ENCODE assay signal across 24 cellular contexts in genomic region chr5:154503698-154504039, GRCh38. TPM values are rescaled to one million over a fixed set of nuclear protein-coding genes. Genes with fewer than 3 reads are reported as not detected.
"Had no signal": no experiment of that assay in that cellular context is flagged by ENCODE, and none has a peak within 500 bp of the region (broad histone marks: within the 10 kb centered on the region; RNA-seq: fewer than 3 reads in every experiment).

No MANE protein-coding gene starts in this region.

- H3K36me3 ChIP-seq: heart left ventricle, transverse colon, vagina had no signal

- H3K4me1 ChIP-seq: heart left ventricle, transverse colon, vagina had no signal

- H3K27ac ChIP-seq: heart left ventricle, transverse colon, vagina had no signal

- H3K4me3 Mint-ChIP-seq: activated naive CD8-positive, alpha-beta T cell treated with anti-CD3 and anti-CD28 coated beads, Interleukin-2, amount 10 ng/mL, durations not matched to agents 7 days and 5 days; activated T-cell treated with anti-CD3 and anti-CD28 coated beads, Interleukin-2, amount 50 U/mL, for 24 hours; endodermal cell; naive thymus-derived CD4-positive, alpha-beta T cell had no signal

- H3K4me1 Mint-ChIP-seq: naive thymus-derived CD4-positive, alpha-beta T cell had no signal

- H3K36me3 Mint-ChIP-seq: activated naive CD8-positive, alpha-beta T cell treated with anti-CD3 and anti-CD28 coated beads, Interleukin-2, amount 10 ng/mL, durations not matched to agents 7 days and 5 days; naive thymus-derived CD4-positive, alpha-beta T cell had no signal

- ATAC-seq: heart left ventricle; left lobe of liver; naive thymus-derived CD4-positive, alpha-beta T cell had no signal

- H3K9me3 ChIP-seq: heart left ventricle, transverse colon, vagina had no signal

- H3K9me3 Mint-ChIP-seq: activated naive CD8-positive, alpha-beta T cell treated with anti-CD3 and anti-CD28 coated beads, Interleukin-2, amount 10 ng/mL, durations not matched to agents 7 days and 5 days; activated T-cell treated with anti-CD3 and anti-CD28 coated beads, Interleukin-2, amount 50 U/mL, for 24 hours; endodermal cell had no signal

- DNase-seq: activated CD8-positive, alpha-beta memory T cell treated with anti-CD3 and anti-CD28 coated beads for 24 hours; activated CD8-positive, alpha-beta memory T cell treated with anti-CD3 and anti-CD28 coated beads, Interleukin-2, amount 50 U/mL, for 4 hours; activated naive CD4-positive, alpha-beta T cell treated with Interleukin-2 at 50 U/mL for 16 hours; activated naive CD8-positive, alpha-beta T cell treated with anti-CD3 and anti-CD28 coated beads, Interleukin-2, amount 10 ng/mL, durations not matched to agents 7 days and 5 days; activated T-cell treated with anti-CD3 and anti-CD28 coated beads, Interleukin-2, amount 50 U/mL, for 24 hours; amygdala; cortex of kidney; heart left ventricle; naive thymus-derived CD4-positive, alpha-beta T cell; stimulated activated CD4-positive, alpha-beta T cell treated with anti-CD3 and anti-CD28 coated beads, Interleukin-4, amount 100 ng/mL, for 24 hours; T-helper 9 cell; transverse colon had no signal

- H3K4me3 ChIP-seq: heart left ventricle, lung, transverse colon, vagina had no signal

- H3K27me3 ChIP-seq: transverse colon, vagina had no signal

- H3K27ac Mint-ChIP-seq: activated naive CD8-positive, alpha-beta T cell treated with anti-CD3 and anti-CD28 coated beads, Interleukin-2, amount 10 ng/mL, durations not matched to agents 7 days and 5 days; activated T-cell treated with anti-CD3 and anti-CD28 coated beads, Interleukin-2, amount 50 U/mL, for 24 hours; endodermal cell; naive thymus-derived CD4-positive, alpha-beta T cell had no signal

RNA-seq across cellular contexts. Expression of gene HAND1, which starts 25.6 kb away (rescaled TPM):
- total RNA-seq: activated naive CD8-positive, alpha-beta T cell treated with anti-CD3 and anti-CD28 coated beads, Interleukin-2, amount 10 ng/mL, durations not matched to agents 7 days and 5 days; cerebellum; endodermal cell; fibroblast of villous mesenchyme; left lobe of liver; naive thymus-derived CD4-positive, alpha-beta T cell; osteoblast; posterior vena cava; renal cortical epithelial cell; T-helper 1 cell treated with Interleukin-12 subunit alpha and Interleukin-12 subunit beta and Interleukin-4 antibody, amounts not matched to agents 30 ng/mL and 1 ng/mL, for 36 hours; temporal lobe; vagina had no signal
- polyA plus RNA-seq: keratinocyte; naive thymus-derived CD4-positive, alpha-beta T cell had no signal
